In the genomic region with DNA sequence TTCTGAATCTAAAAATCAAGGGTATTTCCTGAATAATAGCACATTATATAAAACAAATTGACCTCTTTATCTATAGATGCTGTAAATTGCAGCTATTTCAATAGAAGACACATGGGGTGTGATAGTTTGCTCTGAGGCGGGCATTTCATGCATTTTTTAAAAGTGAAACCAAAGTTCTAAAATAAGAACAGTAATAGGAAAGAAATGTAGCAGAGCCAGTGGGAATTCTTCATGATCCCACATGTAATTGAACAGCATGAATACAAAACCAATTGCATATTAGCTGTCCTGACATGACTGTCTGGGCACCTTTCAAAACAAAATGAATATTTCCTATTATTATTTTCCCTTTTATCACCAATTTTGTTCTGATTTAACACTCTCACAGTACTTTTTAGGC, we compare ENCODE assay signal across 18 cellular contexts.
DNase-seq lines count a peak whose midpoint lies in the region; ATAC-seq and TF ChIP-seq lines count a peak whose summit lies in the region.
"Had no signal": no experiment of that assay in that cellular context is flagged by ENCODE, and none has a peak within 500 bp of the region (broad histone marks: within the 10 kb centered on the region; RNA-seq: fewer than 3 reads in every experiment).

No MANE protein-coding gene starts in this region.

- no peak overlapping the region for H2BK120ac ChIP-seq in mesenchymal stem cell (ENCODE audit: low read depth, low read length)

- no peak overlapping the region for H2AFZ ChIP-seq in OCI-LY3 (ENCODE audit: low read depth, low read length)
- no peak overlapping the region for H2AFZ ChIP-seq in mesenchymal stem cell (ENCODE audit: low read depth, low read length)

- no peaks in the 10 kb centered on the region for H3K27me3 ChIP-seq in OCI-LY3 (ENCODE audit: low read depth, low read length)
- no peaks in the 10 kb centered on the region for H3K27me3 ChIP-seq in mesenchymal stem cell (ENCODE audit: control insufficient read depth in 1 of 2, insufficient read depth in 1 of 2, low read length in 2 of 2)
- H3K27me3 ChIP-seq: pancreas, stomach had no signal

- no peak overlapping the region for H4K8ac ChIP-seq in mesenchymal stem cell (ENCODE audit: low read length)

- ATAC-seq in GM19328 (IDR thresholded peaks at IDR 0.05; ENCODE audit: unreplicated experiment) (no peak), mucosa of descending colon (no peak)
- ATAC-seq: activated naive CD8-positive, alpha-beta T cell treated with anti-CD3 and anti-CD28 coated beads, Interleukin-2, amount 50 U/mL, for 24 hours; pancreas had no signal

- no peak overlapping the region for H2BK5ac ChIP-seq in mesenchymal stem cell (ENCODE audit: low read depth, low read length, poor library complexity, severe bottlenecking)

- H3K79me1 ChIP-seq in mesenchymal stem cell (replicated peaks; ENCODE audit: low read length, poor library complexity, severe bottlenecking) = no peaks in the 10 kb centered on the region

- DNase-seq in AG10803 (ENCODE audit: low read depth) (peak; percentile 29), coronary artery (ENCODE audit: low spot score) (no peak), mesenchymal stem cell (peak; percentile 24), NCI-H345 (lab: John Stamatoyannopoulos, UW) (no peak), mucosa of descending colon (no peak), epidermal melanocyte (ENCODE audit: insufficient read length, low spot score) (no peak)
- DNase-seq: activated CD4-positive, alpha-beta T cell treated with anti-CD3 and anti-CD28 coated beads, Interleukin-2, amount 10 ng/mL, durations not matched to agents 24 days and 14 days; activated naive CD8-positive, alpha-beta T cell treated with anti-CD3 and anti-CD28 coated beads, Interleukin-2, amount 50 U/mL, for 24 hours; activated T-cell treated with anti-CD3 and anti-CD28 coated beads, Interleukin-2, amount 50 U/mL, for 1 hour; DMS153; kidney; NCI-H187; NCI-H526; pancreas; stomach; T-helper 2 cell had no signal

- H3K4me3 ChIP-seq in AG10803 (ENCODE audit: low read length) = no peak overlapping the region
- no peak overlapping the region for H3K4me3 ChIP-seq in OCI-LY3 (ENCODE audit: low read length)
- peak overlapping the region; percentile 11 for H3K4me3 ChIP-seq in coronary artery
- H3K4me3 ChIP-seq in mesenchymal stem cell (ENCODE audit: insufficient read depth in 1 of 2, low read depth in 1 of 2, low read length in 2 of 2) = peak overlapping the region in 1 of 2 experiments; percentile 27
- H3K4me3 ChIP-seq in mucosa of descending colon = no peak overlapping the region
- H3K4me3 ChIP-seq: pancreas, stomach had no signal

- H3K36me3 ChIP-seq in OCI-LY3 (replicated peaks; ENCODE audit: low read depth, low read length) (no peaks in the 10 kb centered on the region), mesenchymal stem cell (ENCODE audit: control insufficient read depth in 1 of 2, insufficient read depth in 2 of 2, low read depth in 1 of 2, low read length in 2 of 2) (no peaks in the 10 kb centered on the region), mucosa of descending colon (ENCODE audit: low read depth) (no peaks in the 10 kb centered on the region)
- H3K36me3 ChIP-seq: pancreas, stomach had no signal

- no peak overlapping the region for H3K4ac ChIP-seq in mesenchymal stem cell (ENCODE audit: low read depth in 1 of 2, low read length in 2 of 2)

- H4K91ac ChIP-seq in mesenchymal stem cell (ENCODE audit: low read length) = no peak overlapping the region

- no peaks in the 10 kb centered on the region for H3K4me1 ChIP-seq in OCI-LY3 (ENCODE audit: low read length)
- no peaks in the 10 kb centered on the region for H3K4me1 ChIP-seq in mesenchymal stem cell (ENCODE audit: control insufficient read depth, insufficient read depth, low read depth, low read length)
- peaks cover 8% of the 10 kb centered on the region for H3K4me1 ChIP-seq in mucosa of descending colon (ENCODE audit: low read depth)
- H3K4me1 ChIP-seq: pancreas had no signal

- peak overlapping the region; percentile 10; the same call in 1 of the 2 replicates for H3K4me2 ChIP-seq in OCI-LY3 (ENCODE audit: low read length)
- no peak overlapping the region for H3K4me2 ChIP-seq in mesenchymal stem cell (ENCODE audit: low read length, poor library complexity, severe bottlenecking)

- no peak overlapping the region for H3K14ac ChIP-seq in mesenchymal stem cell (ENCODE audit: low read length in 2 of 2)

- TF ChIP-seq CTCF in AG10803 (conservative IDR thresholded peaks at IDR 0.05; ENCODE audit: low read length) (no peak), OCI-LY3 (IDR thresholded peaks at IDR 0.05; ENCODE audit: low read depth, low read length) (no peak), coronary artery (IDR thresholded peaks at IDR 0.05) (no peak), mucosa of descending colon (IDR thresholded peaks at IDR 0.05) (no peak)

- no peak overlapping the region for H3K27ac ChIP-seq in OCI-LY3 (ENCODE audit: low read length)
- no peak overlapping the region for H3K27ac ChIP-seq in coronary artery
- no peak overlapping the region for H3K27ac ChIP-seq in mesenchymal stem cell (ENCODE audit: low read length, poor library complexity, severe bottlenecking)
- H3K27ac ChIP-seq: pancreas, stomach had no signal

- no peak overlapping the region for H3K9ac ChIP-seq in OCI-LY3 (ENCODE audit: low read length)
- H3K9ac ChIP-seq in mesenchymal stem cell (ENCODE audit: low read length) = peak overlapping the region; percentile 36

- no peaks in the 10 kb centered on the region for H3K9me3 ChIP-seq in OCI-LY3 (ENCODE audit: insufficient read depth, low read length)
- no peaks in the 10 kb centered on the region for H3K9me3 ChIP-seq in mesenchymal stem cell (ENCODE audit: control insufficient read depth, low read length)
- H3K9me3 ChIP-seq in mucosa of descending colon = no peaks in the 10 kb centered on the region
- H3K9me3 ChIP-seq: pancreas, stomach had no signal

- intact Hi-C loops in mucosa of descending colon (cut with DNase I, micrococcal nuclease) = no loop called here

- H2BK15ac ChIP-seq in mesenchymal stem cell (ENCODE audit: low read depth, poor library complexity, severe bottlenecking) = no peak overlapping the region

- no peak overlapping the region for H2BK12ac ChIP-seq in mesenchymal stem cell (ENCODE audit: low read length in 2 of 2)

- no peak overlapping the region for H3K18ac ChIP-seq in mesenchymal stem cell (ENCODE audit: low read depth in 1 of 2, low read length in 2 of 2)

- H3K79me2 ChIP-seq in OCI-LY3 (ENCODE audit: low read length) = no peaks in the 10 kb centered on the region

- H3K23ac ChIP-seq in mesenchymal stem cell (ENCODE audit: low read length in 2 of 2) = no peak overlapping the region

- H4K20me1 ChIP-seq in OCI-LY3 (ENCODE audit: insufficient read depth, low read length) = no peaks in the 10 kb centered on the region

- no CpG with 5 or more reads among the region's 1 CpG for WGBS in mesenchymal stem cell

- no peak overlapping the region for H2AK5ac ChIP-seq in mesenchymal stem cell (ENCODE audit: low read length, severe bottlenecking)

Comparison
In these comparisons a context has a peak if more than half of its experiments do, and no peak if none do; other contexts are left out.
1. DNase-seq: peak in AG10803 (single experiment) and mesenchymal stem cell (single experiment); none in coronary artery (single experiment), NCI-H345 (single experiment), mucosa of descending colon (0 of 3) and epidermal melanocyte (single experiment).